Comparison of ENCODE assay signal across 12 cellular contexts in the genomic region with DNA sequence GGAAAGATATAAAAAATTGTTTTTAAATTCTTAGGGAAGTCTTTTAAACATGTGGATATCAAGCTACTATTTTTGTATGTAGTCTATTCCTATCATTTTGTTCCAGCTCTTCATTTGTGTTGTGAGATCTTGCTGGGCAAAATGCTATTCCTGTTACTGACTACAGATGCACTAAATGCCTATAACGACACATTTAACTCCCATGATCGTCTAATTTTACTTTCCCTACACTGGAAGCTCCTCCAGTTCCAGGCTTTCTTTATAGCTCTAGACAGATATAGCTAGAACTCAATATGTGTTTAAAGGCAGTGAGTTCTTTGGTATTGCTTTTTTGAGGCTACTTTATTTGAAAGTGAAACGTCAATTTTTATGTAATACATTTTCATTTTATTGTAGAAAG.
A peak's percentile ranks its signal among the peaks of the same experiment; 100 is the strongest.
DNase-seq lines count a peak whose midpoint lies in the region; ATAC-seq and TF ChIP-seq lines count a peak whose summit lies in the region.
"Had no signal": no experiment of that assay in that cellular context is flagged by ENCODE, and none has a peak within 500 bp of the region (broad histone marks: within the 10 kb centered on the region; RNA-seq: fewer than 3 reads in every experiment).

No MANE protein-coding gene starts in this region.

- H3K14ac ChIP-seq in IMR-90 (replicated peaks; ENCODE audit: low read depth, low read length), result peak overlapping the region; percentile 82

- peaks cover 11% of the 10 kb centered on the region for H3K27me3 Mint-ChIP-seq in activated CD8-positive, alpha-beta T cell treated with anti-CD3 and anti-CD28 coated beads for 36 hours
- H3K27me3 Mint-ChIP-seq: B cell; CD4-positive, alpha-beta T cell had no signal

- peak overlapping the region; percentile 93; the same call in 2 of the 3 replicates for H2BK15ac ChIP-seq in IMR-90 (ENCODE audit: low read depth, low read length)

- H3K4me3 Mint-ChIP-seq in activated CD8-positive, alpha-beta T cell treated with anti-CD3 and anti-CD28 coated beads for 36 hours, result no peak overlapping the region
- H3K4me3 Mint-ChIP-seq: B cell; CD4-positive, alpha-beta T cell had no signal

- H2AK9ac ChIP-seq in IMR-90 (replicated peaks; ENCODE audit: low read depth, low read length, poor library complexity), result no peak overlapping the region

- no peak for TF ChIP-seq RAD21 in IMR-90 (IDR thresholded peaks at IDR 0.05; ENCODE audit: low read length)

- no peaks in the 10 kb centered on the region for H3K36me3 Mint-ChIP-seq in activated CD8-positive, alpha-beta T cell treated with anti-CD3 and anti-CD28 coated beads for 36 hours (ENCODE audit: low read depth)

- peak overlapping the region; percentile 62; the same call in 1 of the 2 replicates for H3K23ac ChIP-seq in IMR-90 (ENCODE audit: low read depth, low read length)

- peak overlapping the region; percentile 97 for H2BK5ac ChIP-seq in IMR-90 (ENCODE audit: low read depth, low read length, poor library complexity, severe bottlenecking)

- peak overlapping the region; percentile 78; the same call in 1 of the 2 replicates for H4K5ac ChIP-seq in IMR-90 (ENCODE audit: low read depth, low read length)

- H3K27ac ChIP-seq in ACC112 (ENCODE audit: low read depth, low read length) (no peak overlapping the region), IMR-90 (ENCODE audit: insufficient read depth, low read length) (peak overlapping the region; percentile 57; the same call in 1 of the 2 replicates), esophagus muscularis mucosa (replicated peaks in 1 of 4) (peak overlapping the region; percentile 66 to 70 (median 69)), osteoblast (ENCODE audit: low read depth, low read length) (no peak overlapping the region)

- no CpG with 5 or more reads among the region's 3 CpGs for WGBS in IMR-90 (ENCODE audit: extremely low coverage in 2 of 2, insufficient read length in 1 of 2), 2 experiments
- WGBS in esophagus muscularis mucosa, result 54% methylated on average over 3 of the region's 3 CpGs

- no peaks in the 10 kb centered on the region for H3K4me1 Mint-ChIP-seq in activated CD8-positive, alpha-beta T cell treated with anti-CD3 and anti-CD28 coated beads for 36 hours (ENCODE audit: low read depth)
- H3K4me1 Mint-ChIP-seq: B cell had no signal

- DNase-seq in IMR-90, result no peak
- DNase-seq in esophagus muscularis mucosa (ENCODE audit: extremely low spot score), result no peak
- no peak for DNase-seq in osteoblast (ENCODE audit: insufficient read length, low spot score, missing footprints)
- no peak for DNase-seq in COLO829 (ENCODE audit: low spot score)
- DNase-seq in activated CD8-positive, alpha-beta T cell treated with anti-CD3 and anti-CD28 coated beads for 36 hours, result no peak
- DNase-seq in stimulated activated CD4-positive, alpha-beta T cell treated with anti-CD3 and anti-CD28 coated beads, Interleukin-4, amount 100 ng/mL, for 4 hours, result no peak
- no peak for DNase-seq in NCI-H187 treated with DMSO at 0.1 percent for 48 hours (lab: John Stamatoyannopoulos, UW)
- DNase-seq: CD4-positive, alpha-beta T cell; NCI-H1048; NCI-H345 had no signal

- intact Hi-C loops in IMR-90 (cut with micrococcal nuclease) (no loop called here), esophagus muscularis mucosa (cut with DNase I) (no loop called here)
- intact Hi-C loops in activated CD8-positive, alpha-beta T cell treated with anti-CD3 and anti-CD28 coated beads for 36 hours (cut with micrococcal nuclease), result no loop called here

- peak overlapping the region; percentile 97 for H3K18ac ChIP-seq in IMR-90 (ENCODE audit: low read depth, low read length)

- dilution Hi-C loops in IMR-90 (cut with HindIII; ENCODE audit: low sequenced_read_pairs, unreplicated experiment), result no loop called here

- peak overlapping the region; percentile 48 for H2AFZ ChIP-seq in ACC112 (ENCODE audit: low read length, unreplicated experiment)
- no peak overlapping the region for H2AFZ ChIP-seq in IMR-90 (replicated peaks; ENCODE audit: low read length, poor library complexity)
- H2AFZ ChIP-seq in osteoblast (ENCODE audit: low read length), result peak overlapping the region; percentile 67

- peak overlapping the region; percentile 79 to 92 for H4K8ac ChIP-seq in IMR-90 (ENCODE audit: low read depth in 2 of 2, low read length in 2 of 2)

- H2BK120ac ChIP-seq in IMR-90 (ENCODE audit: low read depth, low read length), result peak overlapping the region; percentile 93

- POLR2A ChIA-PET in IMR-90 (lab: Charles Lee; ENCODE audit: unreplicated experiment), result no interaction called here
- POLR2A ChIA-PET in activated CD8-positive, alpha-beta T cell treated with anti-CD3 and anti-CD28 coated beads for 36 hours (lab: Charles Lee), result no interaction called here

- H3K4me2 ChIP-seq in IMR-90 (ENCODE audit: low read depth, low read length) (peak overlapping the region; percentile 23; the same call in 1 of the 2 replicates), osteoblast (ENCODE audit: insufficient read depth, low read length) (no peak overlapping the region)

- no peaks in the 10 kb centered on the region for H3K27me3 ChIP-seq in ACC112 (ENCODE audit: insufficient read depth, low read length)
- no peaks in the 10 kb centered on the region for H3K27me3 ChIP-seq in IMR-90 (ENCODE audit: control insufficient read depth, insufficient read depth, low read length)
- no peaks in the 10 kb centered on the region for H3K27me3 ChIP-seq in esophagus muscularis mucosa
- H3K27me3 ChIP-seq in osteoblast (ENCODE audit: insufficient read depth, low read length), result no peaks in the 10 kb centered on the region

- H3K79me2 ChIP-seq in ACC112 (ENCODE audit: control insufficient read depth, insufficient read depth, low read length, unreplicated experiment) (no peaks in the 10 kb centered on the region), osteoblast (ENCODE audit: insufficient read depth, low read length) (no peaks in the 10 kb centered on the region)

- H2AK5ac ChIP-seq in IMR-90 (ENCODE audit: low read depth, low read length), result peak overlapping the region; percentile 83

- no peak for TF ChIP-seq CTCF in IMR-90 (conservative IDR thresholded peaks at IDR 0.05; ENCODE audit: low read depth, low read length)
- TF ChIP-seq CTCF in esophagus muscularis mucosa (IDR thresholded peaks at IDR 0.05), result no peak
- no peak for TF ChIP-seq CTCF in osteoblast (IDR thresholded peaks at IDR 0.05; ENCODE audit: extremely low read depth, low read depth, low read length)
- TF ChIP-seq CTCF in activated CD8-positive, alpha-beta T cell treated with anti-CD3 and anti-CD28 coated beads for 36 hours (IDR thresholded peaks at IDR 0.05), result no peak

- BruUV-seq in IMR-90 (replicated peaks; lab: Mats Ljungman, UMichigan), result no TSS peak

- H2BK20ac ChIP-seq in IMR-90 (ENCODE audit: low read depth, low read length), result peak overlapping the region; percentile 96; the same call in 1 of the 2 replicates

- H3K56ac ChIP-seq in IMR-90 (ENCODE audit: extremely low read depth, insufficient read depth, low read length), result peak overlapping the region; percentile 62; the same call in 1 of the 2 replicates

- no peaks in the 10 kb centered on the region for H3K9me1 ChIP-seq in IMR-90 (ENCODE audit: insufficient read depth, low read length)

- no peak for TF ChIP-seq POLR2A in IMR-90 (IDR thresholded peaks at IDR 0.05; ENCODE audit: low read depth, low read length)
- no peak for TF ChIP-seq POLR2A in esophagus muscularis mucosa (IDR thresholded peaks at IDR 0.05; ENCODE audit: low read depth)

- H3K9ac ChIP-seq in IMR-90 (ENCODE audit: low read depth, low read length), result no peak overlapping the region

- H3K36me3 ChIP-seq in ACC112 (ENCODE audit: insufficient read depth, low read length) (no peaks in the 10 kb centered on the region), IMR-90 (ENCODE audit: control insufficient read depth, insufficient read depth, low read length) (no peaks in the 10 kb centered on the region), esophagus muscularis mucosa (no peaks in the 10 kb centered on the region), osteoblast (ENCODE audit: insufficient read depth, low read length) (no peaks in the 10 kb centered on the region)

- H3K4me3 ChIP-seq in ACC112 (ENCODE audit: low read depth, low read length), result no peak overlapping the region
- H3K4me3 ChIP-seq in IMR-90 (ENCODE audit: insufficient read depth, low read depth, low read length), result no peak overlapping the region
- no peak overlapping the region for H3K4me3 ChIP-seq in esophagus muscularis mucosa
- no peak overlapping the region for H3K4me3 ChIP-seq in osteoblast (ENCODE audit: insufficient read depth, low read length)

- CTCF ChIA-PET in IMR-90 (lab: Yijun Ruan, JAX), result interaction anchor here (0.7 to 1.3 kb wide), 2 partner anchors 34 to 192 kb away, joined by 3 read pairs; no protein-coding TSS in a partner anchor
- CTCF ChIA-PET in activated CD8-positive, alpha-beta T cell treated with anti-CD3 and anti-CD28 coated beads for 36 hours (lab: Charles Lee), result no interaction called here

- TF ChIP-seq EP300 in esophagus muscularis mucosa (IDR thresholded peaks at IDR 0.05), result no peak

- peaks cover 24% of the 10 kb centered on the region for H3K4me1 ChIP-seq in ACC112 (ENCODE audit: control insufficient read depth, insufficient read depth, low read length, unreplicated experiment)
- peaks cover 6% of the 10 kb centered on the region for H3K4me1 ChIP-seq in IMR-90 (ENCODE audit: control insufficient read depth, insufficient read depth, low read length)
- peaks cover 27 to 40% (median 34%) of the 10 kb centered on the region in 4 donors for H3K4me1 ChIP-seq in esophagus muscularis mucosa
- H3K4me1 ChIP-seq in osteoblast (ENCODE audit: insufficient read depth, low read length), result peaks cover 14% of the 10 kb centered on the region

- peak overlapping the region; percentile 83 for H3K4ac ChIP-seq in IMR-90 (ENCODE audit: low read depth, low read length)

- peaks cover 2% of the 10 kb centered on the region for H3K9me3 ChIP-seq in IMR-90 (ENCODE audit: control insufficient read depth, insufficient read depth, low read length)
- no peaks in the 10 kb centered on the region for H3K9me3 ChIP-seq in esophagus muscularis mucosa
- H3K9me3 ChIP-seq in osteoblast (ENCODE audit: low read depth, low read length), result peaks cover 4% of the 10 kb centered on the region

- H3K79me1 ChIP-seq in IMR-90 (ENCODE audit: low read depth in 1 of 2, low read length in 2 of 2), result no peaks in the 10 kb centered on the region

- H3K9me3 Mint-ChIP-seq in activated CD8-positive, alpha-beta T cell treated with anti-CD3 and anti-CD28 coated beads for 36 hours, result no peaks in the 10 kb centered on the region
- H3K9me3 Mint-ChIP-seq: CD4-positive, alpha-beta T cell had no signal

- H4K91ac ChIP-seq in IMR-90 (ENCODE audit: insufficient read depth, low read depth, low read length), result peak overlapping the region; percentile 82

- in situ Hi-C loops in IMR-90 (cut with MboI; ENCODE audit: low sequenced_read_pairs), result no loop called here

- H4K20me1 ChIP-seq in IMR-90 (ENCODE audit: insufficient read depth, low read length) (no peaks in the 10 kb centered on the region), osteoblast (ENCODE audit: insufficient read depth, low read length) (no peaks in the 10 kb centered on the region)

- H3K27ac Mint-ChIP-seq in activated CD8-positive, alpha-beta T cell treated with anti-CD3 and anti-CD28 coated beads for 36 hours, result no peak overlapping the region
- H3K27ac Mint-ChIP-seq: B cell; CD4-positive, alpha-beta T cell had no signal

- no peak for ATAC-seq in IMR-90 (ENCODE audit: low read depth)
- ATAC-seq in activated CD8-positive, alpha-beta T cell treated with anti-CD3 and anti-CD28 coated beads for 36 hours, result no peak

TF ChIP-seq in IMR-90, 13 proteins besides CTCF, POLR2A, EP300 and RAD21 (continues in another document):
- no peak for TF ChIP-seq MAZ (IDR thresholded peaks at IDR 0.05; ENCODE audit: borderline replicate concordance, low read depth, low read length)

Comparison
In these comparisons a context has a peak if more than half of its experiments do, and no peak if none do; other contexts are left out.
1. H3K27ac ChIP-seq: peak in IMR-90 (single experiment) and esophagus muscularis mucosa (4 of 4); none in ACC112 (single experiment) and osteoblast (single experiment).